20 cellular contexts compared by ENCODE assay signal in genomic region chr5:73911761-73912393, GRCh38.
DNase-seq lines count a peak whose midpoint lies in the region; ATAC-seq and TF ChIP-seq lines count a peak whose summit lies in the region.
"Had no signal": no experiment of that assay in that cellular context is flagged by ENCODE, and none has a peak within 500 bp of the region (broad histone marks: within the 10 kb centered on the region; RNA-seq: fewer than 3 reads in every experiment).

No MANE protein-coding gene starts in this region.

- H3K27me3 Mint-ChIP-seq in T-helper 17 cell: peaks cover 14% of the 10 kb centered on the region
- H3K27me3 Mint-ChIP-seq: T-cell had no signal

- DNase-seq in COR-L47 (lab: John Stamatoyannopoulos, UW): peak; percentile 26
- peak; percentile 26 for DNase-seq in LHCN-M2 (ENCODE audit: low read depth)
- DNase-seq in NCI-H446 (lab: John Stamatoyannopoulos, UW): peak; percentile 89 to 90
- DNase-seq in choroid plexus epithelial cell (ENCODE audit: low read depth): peak; percentile 36
- no peak for DNase-seq in RKO (ENCODE audit: low spot score)
- no peak for DNase-seq in T-helper 17 cell
- DNase-seq in GM13976 (ENCODE audit: low spot score): no peak
- DNase-seq: ACHN; activated naive CD4-positive, alpha-beta T cell treated with Interleukin-2 at 50 U/mL for 16 hours; gastrocnemius medialis; immature natural killer cell; Karpas-422; mesendoderm; occipital lobe; RPMI8226; small intestine; stimulated activated naive CD8-positive, alpha-beta T cell treated with anti-CD3 and anti-CD28 coated beads, Interleukin-15, amount 100 ng/mL, for 72 hours; T-cell had no signal

- H3K4me3 ChIP-seq in choroid plexus epithelial cell (ENCODE audit: low read depth, low read length): no peak overlapping the region
- H3K4me3 ChIP-seq: gastrocnemius medialis had no signal

- no peaks in the 10 kb centered on the region for H3K4me1 Mint-ChIP-seq in T-helper 17 cell
- H3K4me1 Mint-ChIP-seq: immature natural killer cell; stimulated activated naive CD8-positive, alpha-beta T cell treated with anti-CD3 and anti-CD28 coated beads, Interleukin-15, amount 100 ng/mL, for 72 hours; T-cell; WTC11 had no signal

- in situ Hi-C loops in GM13976 (cut with MboI; ENCODE audit: low sequenced_read_pairs, unreplicated experiment): loop anchor here (25.0 kb wide), 1 partner anchor 1000 kb away; no protein-coding TSS in a partner anchor

- H3K27ac Mint-ChIP-seq in T-helper 17 cell: no peak overlapping the region
- H3K27ac Mint-ChIP-seq: immature natural killer cell; stimulated activated naive CD8-positive, alpha-beta T cell treated with anti-CD3 and anti-CD28 coated beads, Interleukin-15, amount 100 ng/mL, for 72 hours; T-cell; WTC11 had no signal

- TF ChIP-seq CTCF in choroid plexus epithelial cell (conservative IDR thresholded peaks at IDR 0.05; ENCODE audit: low read depth, low read length) (no peak), GM13976 (IDR thresholded peaks at IDR 0.05; ENCODE audit: borderline replicate concordance, control extremely low read depth, extremely low read depth, insufficient read depth, missing control alignments) (no peak)

- ATAC-seq in GM21825 (IDR thresholded peaks at IDR 0.05; ENCODE audit: unreplicated experiment): no peak
- ATAC-seq in T-helper 17 cell: no peak
- ATAC-seq: gastrocnemius medialis; stimulated activated naive CD8-positive, alpha-beta T cell treated with anti-CD3 and anti-CD28 coated beads, Interleukin-15, amount 100 ng/mL, for 72 hours; T-cell; WTC11 had no signal

- H3K4me3 Mint-ChIP-seq in T-helper 17 cell: no peak overlapping the region
- H3K4me3 Mint-ChIP-seq: immature natural killer cell; stimulated activated naive CD8-positive, alpha-beta T cell treated with anti-CD3 and anti-CD28 coated beads, Interleukin-15, amount 100 ng/mL, for 72 hours; T-cell; WTC11 had no signal

- no peaks in the 10 kb centered on the region for H3K36me3 Mint-ChIP-seq in T-helper 17 cell (ENCODE audit: low read depth)
- H3K36me3 Mint-ChIP-seq: T-cell, WTC11 had no signal

- H3K9me3 ChIP-seq in T-helper 17 cell (ENCODE audit: control insufficient read depth, low read length, poor library complexity, severe bottlenecking): no peaks in the 10 kb centered on the region
- H3K9me3 ChIP-seq: gastrocnemius medialis had no signal

Comparison
In these comparisons a context has a peak if more than half of its experiments do, and no peak if none do; other contexts are left out.
1. DNase-seq: peak in COR-L47 (single experiment), LHCN-M2 (single experiment), NCI-H446 (2 of 2) and choroid plexus epithelial cell (single experiment); none in RKO (single experiment), T-helper 17 cell (0 of 3) and GM13976 (single experiment).